ENCODE assay signal across 27 cellular contexts in genomic region chr2:104049433-104049832, GRCh38.
"Had no signal": no experiment of that assay in that cellular context is flagged by ENCODE, and none has a peak within 500 bp of the region (broad histone marks: within the 10 kb centered on the region; RNA-seq: fewer than 3 reads in every experiment).

No MANE protein-coding gene starts in this region.

- H3K9me3 ChIP-seq: gastroesophageal sphincter, heart right ventricle had no signal

- H3K27ac ChIP-seq: epithelial cell of prostate, gastroesophageal sphincter, heart right ventricle had no signal

- H3K27me3 ChIP-seq: gastroesophageal sphincter, heart right ventricle had no signal

- H3K4me1 ChIP-seq: gastroesophageal sphincter, heart right ventricle had no signal

- DNase-seq: activated CD4-positive, alpha-beta memory T cell treated with anti-CD3 and anti-CD28 coated beads, Interleukin-2, amount 10 ng/mL, durations not matched to agents 7 days and 5 days; activated CD4-positive, alpha-beta T cell treated with anti-CD3 and anti-CD28 coated beads for 36 hours; activated CD4-positive, alpha-beta T cell treated with anti-CD3 and anti-CD28 coated beads, Interleukin-2, amount 10 ng/mL, durations not matched to agents 24 days and 14 days; activated CD4-positive, CD25-positive, alpha-beta regulatory T cell; activated CD4-positive, CD25-positive, alpha-beta regulatory T cell treated with anti-CD3 and anti-CD28 coated beads, Interleukin-2, amount 50 U/mL, for 72 hours; activated CD8-positive, alpha-beta memory T cell treated with anti-CD3 and anti-CD28 coated beads, Interleukin-2, amount 50 U/mL, for 48 hours; activated gamma-delta T cell; activated naive CD4-positive, alpha-beta T cell; activated naive CD4-positive, alpha-beta T cell treated with anti-CD3 and anti-CD28 coated beads, Interleukin-2, amount 10 ng/mL, durations not matched to agents 7 days and 5 days; activated naive CD8-positive, alpha-beta T cell treated with anti-CD3 and anti-CD28 coated beads, Interleukin-2, amount 10 ng/mL, durations not matched to agents 7 days and 5 days; activated T-cell treated with anti-CD3 and anti-CD28 coated beads for 4 hours; activated T-cell treated with anti-CD3 and anti-CD28 coated beads, Interleukin-2, amount 50 U/mL, for 24 hours; activated T-cell treated with anti-CD3 and anti-CD28 coated beads, Interleukin-2, amount 50 U/mL, for 72 hours; caudate nucleus; cortex of kidney; dermis blood vessel endothelial cell; effector CD4-positive, alpha-beta T cell; effector memory CD8-positive, alpha-beta T cell; foreskin melanocyte; heart right ventricle; T-helper 2 cell had no signal

- H3K4me3 ChIP-seq: gastroesophageal sphincter, heart right ventricle had no signal

- ATAC-seq: activated CD4-positive, alpha-beta T cell treated with anti-CD3 and anti-CD28 coated beads for 36 hours; activated naive CD4-positive, alpha-beta T cell treated with anti-CD3 and anti-CD28 coated beads, Interleukin-2, amount 50 U/mL, for 72 hours; activated T-cell treated with anti-CD3 and anti-CD28 coated beads, Interleukin-2, amount 50 U/mL, for 72 hours; effector memory CD8-positive, alpha-beta T cell; gastroesophageal sphincter; heart right ventricle had no signal

- H3K36me3 ChIP-seq: gastroesophageal sphincter, heart right ventricle had no signal

- FAIRE-seq: astrocyte, colon, endothelial cell of umbilical vein had no signal
